In the genomic region with DNA sequence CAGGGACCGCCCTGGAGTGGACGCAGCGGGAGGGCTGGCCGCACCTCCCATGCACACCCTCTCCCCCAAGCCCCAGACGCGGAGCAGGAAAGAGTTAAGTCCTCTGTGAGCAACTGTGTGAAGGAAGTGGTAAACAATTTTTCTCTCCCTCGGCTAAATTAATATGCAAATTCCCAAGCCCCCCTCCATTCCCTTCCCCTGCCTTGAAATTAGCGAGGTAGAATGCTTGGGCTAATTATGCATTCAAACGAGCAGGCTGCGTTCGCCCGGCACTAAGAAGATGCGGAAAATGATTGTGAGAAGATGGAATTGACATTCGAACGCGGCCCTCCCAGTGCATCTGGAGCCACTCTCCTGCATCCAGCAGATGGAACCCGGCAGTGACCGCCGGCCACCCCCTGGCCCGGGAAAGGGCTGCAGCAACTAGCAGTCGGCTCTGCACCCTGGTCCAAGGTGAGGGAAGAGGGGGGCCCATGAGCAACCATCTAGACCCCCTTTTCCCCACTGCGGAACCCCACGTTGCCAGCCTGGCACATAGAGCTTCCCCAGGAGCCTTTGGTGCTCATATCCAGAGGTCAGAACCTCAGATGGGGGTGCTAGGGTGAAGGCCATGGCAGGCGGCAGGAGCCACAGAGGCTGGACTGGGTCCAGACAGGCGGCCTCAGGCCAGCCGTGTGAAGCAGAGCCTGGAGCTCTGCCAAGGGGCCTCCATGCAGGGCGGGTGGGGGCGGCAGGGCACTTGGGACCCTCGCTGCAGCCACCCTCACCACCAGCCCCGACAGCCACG, we compare ENCODE assay signal across 20 cellular contexts. TPM values are rescaled to one million over a fixed set of nuclear protein-coding genes. Genes with fewer than 3 reads are reported as not detected.
DNase-seq lines count a peak whose midpoint lies in the region; ATAC-seq and TF ChIP-seq lines count a peak whose summit lies in the region.
"Had no signal": no experiment of that assay in that cellular context is flagged by ENCODE, and none has a peak within 500 bp of the region (broad histone marks: within the 10 kb centered on the region; RNA-seq: fewer than 3 reads in every experiment).

No MANE protein-coding gene starts in this region.

- intact Hi-C loops in CD14-positive monocyte (cut with micrococcal nuclease), result no loop called here
- intact Hi-C loops in activated T-helper 1 cell treated with anti-CD3 and anti-CD28 coated beads, Interleukin-12 subunit alpha, Interleukin-12 subunit beta, Interleukin-2, Interleukin-4 antibody, amounts not matched to agents 30 ng/mL and 10 ng/mL and 1 ng/mL, durations not matched to agents 14 hours and 24 hours and 36 hours (cut with micrococcal nuclease), result no loop called here

- in situ Hi-C loops in GM13976 (cut with MboI; ENCODE audit: low sequenced_read_pairs, unreplicated experiment), result no loop called here

- ATAC-seq in GM21737 (IDR thresholded peaks at IDR 0.05; ENCODE audit: unreplicated experiment), result no peak
- ATAC-seq: activated naive CD4-positive, alpha-beta T cell treated with anti-CD3 and anti-CD28 coated beads, Interleukin-2, amount 50 U/mL, for 72 hours; stimulated activated naive CD8-positive, alpha-beta T cell treated with anti-CD3 and anti-CD28 coated beads, Interleukin-15, amount 100 ng/mL, for 72 hours had no signal

- no peak for TF ChIP-seq RAD21 in Ishikawa (IDR thresholded peaks at IDR 0.05; ENCODE audit: low read depth)

- H3K4me3 Mint-ChIP-seq in CD14-positive monocyte (no peak overlapping the region), brain (peak overlapping the region in 4 of 5 experiments; percentile 49 to 76 (median 70)), nephron progenitor cell (no peak overlapping the region)
- no peak overlapping the region for H3K4me3 Mint-ChIP-seq in activated T-helper 1 cell treated with anti-CD3 and anti-CD28 coated beads, Interleukin-12 subunit alpha, Interleukin-12 subunit beta, Interleukin-2, Interleukin-4 antibody, amounts not matched to agents 30 ng/mL and 10 ng/mL and 1 ng/mL, durations not matched to agents 14 hours and 24 hours and 36 hours
- H3K4me3 Mint-ChIP-seq: activated CD4-positive, alpha-beta memory T cell treated with anti-CD3 and anti-CD28 coated beads for 36 hours; stimulated activated naive CD8-positive, alpha-beta T cell treated with anti-CD3 and anti-CD28 coated beads, Interleukin-15, amount 100 ng/mL, for 72 hours had no signal

- no peak for TF ChIP-seq CTCF in CD14-positive monocyte (IDR thresholded peaks at IDR 0.05)
- TF ChIP-seq CTCF in brain (conservative IDR thresholded peaks at IDR 0.05), result no peak
- no peak for TF ChIP-seq CTCF in nephron progenitor cell (IDR thresholded peaks at IDR 0.05)
- no peak for TF ChIP-seq CTCF in GM13976 (IDR thresholded peaks at IDR 0.05; ENCODE audit: borderline replicate concordance, control extremely low read depth, extremely low read depth, insufficient read depth, missing control alignments)

- H3K4me1 Mint-ChIP-seq in CD14-positive monocyte (no peaks in the 10 kb centered on the region), brain (peaks cover 64% of the 10 kb centered on the region), nephron progenitor cell (peaks cover 18% of the 10 kb centered on the region)
- no peaks in the 10 kb centered on the region for H3K4me1 Mint-ChIP-seq in activated T-helper 1 cell treated with anti-CD3 and anti-CD28 coated beads, Interleukin-12 subunit alpha, Interleukin-12 subunit beta, Interleukin-2, Interleukin-4 antibody, amounts not matched to agents 30 ng/mL and 10 ng/mL and 1 ng/mL, durations not matched to agents 14 hours and 24 hours and 36 hours (ENCODE audit: low read depth)
- H3K4me1 Mint-ChIP-seq: stimulated activated naive CD8-positive, alpha-beta T cell treated with anti-CD3 and anti-CD28 coated beads, Interleukin-15, amount 100 ng/mL, for 72 hours had no signal

- H3K9me3 Mint-ChIP-seq in CD14-positive monocyte (peaks cover 0 to 3% (median 0%) of the 10 kb centered on the region in 7 donors), brain (peaks cover 0 to 7% (median 4%) of the 10 kb centered on the region in 5 experiments), nephron progenitor cell (no peaks in the 10 kb centered on the region)
- H3K9me3 Mint-ChIP-seq in activated T-helper 1 cell treated with anti-CD3 and anti-CD28 coated beads, Interleukin-12 subunit alpha, Interleukin-12 subunit beta, Interleukin-2, Interleukin-4 antibody, amounts not matched to agents 30 ng/mL and 10 ng/mL and 1 ng/mL, durations not matched to agents 14 hours and 24 hours and 36 hours, result no peaks in the 10 kb centered on the region
- H3K9me3 Mint-ChIP-seq: activated CD4-positive, alpha-beta memory T cell treated with anti-CD3 and anti-CD28 coated beads for 36 hours; activated T-helper 2 cell treated with anti-CD3 and anti-CD28 coated beads, Interferon-gamma antibody, Interleukin-2, Interleukin-4, amounts not matched to agents 10 μg/mL and 5 μg/mL and 100 μg/mL, durations not matched to agents 14 hours and 24 hours and 36 hours had no signal

- TF ChIP-seq EP300 in Ishikawa (IDR thresholded peaks at IDR 0.05; ENCODE audit: borderline replicate concordance), result no peak

- H3K27ac Mint-ChIP-seq in CD14-positive monocyte, result no peak overlapping the region
- H3K27ac Mint-ChIP-seq in brain, result peak overlapping the region; percentile 42 to 96 (median 84)
- H3K27ac Mint-ChIP-seq in nephron progenitor cell, result no peak overlapping the region
- H3K27ac Mint-ChIP-seq in activated T-helper 1 cell treated with anti-CD3 and anti-CD28 coated beads, Interleukin-12 subunit alpha, Interleukin-12 subunit beta, Interleukin-2, Interleukin-4 antibody, amounts not matched to agents 30 ng/mL and 10 ng/mL and 1 ng/mL, durations not matched to agents 14 hours and 24 hours and 36 hours, result no peak overlapping the region
- H3K27ac Mint-ChIP-seq: activated CD4-positive, alpha-beta memory T cell treated with anti-CD3 and anti-CD28 coated beads for 36 hours; activated T-helper 2 cell treated with anti-CD3 and anti-CD28 coated beads, Interferon-gamma antibody, Interleukin-2, Interleukin-4, amounts not matched to agents 10 μg/mL and 5 μg/mL and 100 μg/mL, durations not matched to agents 14 hours and 24 hours and 36 hours; stimulated activated naive CD8-positive, alpha-beta T cell treated with anti-CD3 and anti-CD28 coated beads, Interleukin-15, amount 100 ng/mL, for 72 hours had no signal

- peaks cover 7 to 21% (median 7%) of the 10 kb centered on the region in 3 donors for H3K27me3 Mint-ChIP-seq in CD14-positive monocyte (ENCODE audit: low read depth in 3 of 3)
- peaks cover 6% of the 10 kb centered on the region for H3K27me3 Mint-ChIP-seq in brain
- H3K27me3 Mint-ChIP-seq in nephron progenitor cell (ENCODE audit: low read depth, poor library complexity), result peaks cover 23% of the 10 kb centered on the region
- H3K27me3 Mint-ChIP-seq in activated T-helper 1 cell treated with anti-CD3 and anti-CD28 coated beads, Interleukin-12 subunit alpha, Interleukin-12 subunit beta, Interleukin-2, Interleukin-4 antibody, amounts not matched to agents 30 ng/mL and 10 ng/mL and 1 ng/mL, durations not matched to agents 14 hours and 24 hours and 36 hours (ENCODE audit: insufficient read depth), result peaks cover 3% of the 10 kb centered on the region

- DNase-seq in CD14-positive monocyte (ENCODE audit: low spot score) (peak; percentile 19), nephron progenitor cell (peak; percentile 1), medulla oblongata (ENCODE audit: extremely low spot score) (no peak), GM13976 (ENCODE audit: low spot score) (no peak)
- DNase-seq in activated T-helper 1 cell treated with anti-CD3 and anti-CD28 coated beads, Interleukin-12 subunit alpha, Interleukin-12 subunit beta, Interleukin-2, Interleukin-4 antibody, amounts not matched to agents 30 ng/mL and 10 ng/mL and 1 ng/mL, durations not matched to agents 14 hours and 24 hours and 36 hours (ENCODE audit: low spot score), result no peak
- DNase-seq: activated CD4-positive, alpha-beta memory T cell treated with anti-CD3 and anti-CD28 coated beads for 36 hours; activated CD8-positive, alpha-beta memory T cell treated with anti-CD3 and anti-CD28 coated beads, Interleukin-2, amount 50 U/mL, for 48 hours; central memory CD4-positive, alpha-beta T cell; dermis blood vessel endothelial cell; GF-D8; kidney glomerular epithelial cell; mesenchymal stem cell; NCI-H1694; stimulated activated naive CD8-positive, alpha-beta T cell treated with anti-CD3 and anti-CD28 coated beads, Interleukin-15, amount 100 ng/mL, for 72 hours; tibial artery had no signal

- H3K36me3 Mint-ChIP-seq in CD14-positive monocyte (no peaks in the 10 kb centered on the region), brain (no peaks in the 10 kb centered on the region), nephron progenitor cell (ENCODE audit: low read depth) (no peaks in the 10 kb centered on the region)
- no peaks in the 10 kb centered on the region for H3K36me3 Mint-ChIP-seq in activated T-helper 1 cell treated with anti-CD3 and anti-CD28 coated beads, Interleukin-12 subunit alpha, Interleukin-12 subunit beta, Interleukin-2, Interleukin-4 antibody, amounts not matched to agents 30 ng/mL and 10 ng/mL and 1 ng/mL, durations not matched to agents 14 hours and 24 hours and 36 hours (ENCODE audit: low read depth)
- H3K36me3 Mint-ChIP-seq: activated CD4-positive, alpha-beta memory T cell treated with anti-CD3 and anti-CD28 coated beads for 36 hours; activated naive CD4-positive, alpha-beta T cell treated with anti-CD3 and anti-CD28 coated beads, Interleukin-2, amount 50 U/mL, for 72 hours had no signal

TF ChIP-seq in Ishikawa, 13 proteins besides CTCF, POLR2A, EP300 and RAD21:
- TF ChIP-seq NFIC (IDR thresholded peaks at IDR 0.05), result 0 out of 2 replicates have a peak, but pooled peaks have one; percentile 25
- TF ChIP-seq, protein P1, sequence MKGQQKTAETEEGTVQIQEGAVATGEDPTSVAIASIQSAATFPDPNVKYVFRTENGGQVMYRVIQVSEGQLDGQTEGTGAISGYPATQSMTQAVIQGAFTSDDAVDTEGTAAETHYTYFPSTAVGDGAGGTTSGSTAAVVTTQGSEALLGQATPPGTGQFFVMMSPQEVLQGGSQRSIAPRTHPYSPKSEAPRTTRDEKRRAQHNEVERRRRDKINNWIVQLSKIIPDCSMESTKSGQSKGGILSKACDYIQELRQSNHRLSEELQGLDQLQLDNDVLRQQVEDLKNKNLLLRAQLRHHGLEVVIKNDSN (IDR thresholded peaks at IDR 0.05), result no peak

RNA-seq across cellular contexts. Expression of a gene that starts 49.1 kb away (rescaled TPM):
- 10 to 100 TPM; 23.5 to 26.4 TPM for polyA plus RNA-seq in CD14-positive monocyte
- 38.0 TPM for polyA plus RNA-seq in brain (ENCODE audit: insufficient read depth, low read depth, low replicate concordance)
- 37.0 and 39.0 TPM in 2 replicates for total RNA-seq in activated T-helper 1 cell treated with anti-CD3 and anti-CD28 coated beads, Interleukin-12 subunit alpha, Interleukin-12 subunit beta, Interleukin-2, Interleukin-4 antibody, amounts not matched to agents 30 ng/mL and 10 ng/mL and 1 ng/mL, durations not matched to agents 14 hours and 24 hours and 36 hours

Comparison
In these comparisons a context has a peak if more than half of its experiments do, and no peak if none do; other contexts are left out.
1. DNase-seq: peak in CD14-positive monocyte (single experiment) and nephron progenitor cell (single experiment); none in activated T-helper 1 cell treated with anti-CD3 and anti-CD28 coated beads, Interleukin-12 subunit alpha, Interleukin-12 subunit beta, Interleukin-2, Interleukin-4 antibody, amounts not matched to agents 30 ng/mL and 10 ng/mL and 1 ng/mL, durations not matched to agents 14 hours and 24 hours and 36 hours (single experiment), medulla oblongata (single experiment) and GM13976 (single experiment).
2. H3K27ac Mint-ChIP-seq: peak in brain (5 of 5); none in CD14-positive monocyte (0 of 7), nephron progenitor cell (single experiment) and activated T-helper 1 cell treated with anti-CD3 and anti-CD28 coated beads, Interleukin-12 subunit alpha, Interleukin-12 subunit beta, Interleukin-2, Interleukin-4 antibody, amounts not matched to agents 30 ng/mL and 10 ng/mL and 1 ng/mL, durations not matched to agents 14 hours and 24 hours and 36 hours (single experiment).
3. H3K4me3 Mint-ChIP-seq: peak in brain (4 of 5); none in CD14-positive monocyte (0 of 2), nephron progenitor cell (single experiment) and activated T-helper 1 cell treated with anti-CD3 and anti-CD28 coated beads, Interleukin-12 subunit alpha, Interleukin-12 subunit beta, Interleukin-2, Interleukin-4 antibody, amounts not matched to agents 30 ng/mL and 10 ng/mL and 1 ng/mL, durations not matched to agents 14 hours and 24 hours and 36 hours (single experiment).